8 cellular contexts compared by ENCODE assay signal in genomic region chr2:96531872-96532505, GRCh38.
DNase-seq lines count a peak whose midpoint lies in the region; ATAC-seq and TF ChIP-seq lines count a peak whose summit lies in the region.

No MANE protein-coding gene starts in this region.

- TF ChIP-seq CTCF in DND-41 (IDR thresholded peaks at IDR 0.05; ENCODE audit: borderline replicate concordance, extremely low read depth, low read length, poor library complexity, severe bottlenecking) (peak; percentile 7), choroid plexus epithelial cell (conservative IDR thresholded peaks at IDR 0.05; ENCODE audit: low read depth, low read length) (no peak)

- H3K9ac ChIP-seq in DND-41 (ENCODE audit: low read depth, low read length) = peak overlapping the region; percentile 45

- peak overlapping the region; percentile 23 for H2AFZ ChIP-seq in DND-41 (ENCODE audit: low read depth, low read length)

- peak overlapping the region; percentile 78 for H3K4me2 ChIP-seq in DND-41 (ENCODE audit: insufficient read depth, low read length)

- ATAC-seq in DND-41 (ENCODE audit: insufficient read depth, low read depth) = peak; percentile 62
- ATAC-seq in HG03045 (IDR thresholded peaks at IDR 0.05; ENCODE audit: unreplicated experiment) = peak; percentile 20
- ATAC-seq in GM19463 (IDR thresholded peaks at IDR 0.05; ENCODE audit: unreplicated experiment) = no peak

- H3K9me3 ChIP-seq in DND-41 (ENCODE audit: insufficient read depth, low read length, severe bottlenecking) = no peaks in the 10 kb centered on the region

- H3K4me3 ChIP-seq in DND-41 (ENCODE audit: low read depth in 1 of 2, low read length in 2 of 2) = peak overlapping the region in 1 of 2 experiments; percentile 52; a peak in 3 of 4 replicates
- peak overlapping the region; percentile 50 for H3K4me3 ChIP-seq in choroid plexus epithelial cell (ENCODE audit: low read depth, low read length)

- no peaks in the 10 kb centered on the region for H3K36me3 ChIP-seq in DND-41 (ENCODE audit: insufficient read depth, low read length)

- peaks cover 9% of the 10 kb centered on the region for H3K27me3 ChIP-seq in DND-41 (ENCODE audit: insufficient read depth, low read length, poor library complexity)

- no peaks in the 10 kb centered on the region for H3K79me2 ChIP-seq in DND-41 (ENCODE audit: insufficient read depth, low read length)

- H4K20me1 ChIP-seq in DND-41 (ENCODE audit: insufficient read depth, low read length) = peaks cover 8% of the 10 kb centered on the region; the same call in 1 of the 2 replicates

- peaks cover 46% of the 10 kb centered on the region for H3K4me1 ChIP-seq in DND-41 (ENCODE audit: insufficient read depth, low read length)

- peak overlapping the region; percentile 55 for H3K27ac ChIP-seq in DND-41 (ENCODE audit: low read length)

- DNase-seq in DND-41 = peak; percentile 87
- DNase-seq in NCI-H446 (lab: John Stamatoyannopoulos, UW) = peak; percentile 87 to 95
- DNase-seq in activated CD4-positive, alpha-beta T cell treated with anti-CD3 and anti-CD28 coated beads for 48 hours = peak; percentile 93
- DNase-seq in choroid plexus epithelial cell (ENCODE audit: low read depth) = peak; percentile 99
- DNase-seq in kidney glomerular epithelial cell (lab: John Stamatoyannopoulos, UW) = peak; percentile 100
- peak; percentile 93 for DNase-seq in stimulated activated CD4-positive, alpha-beta T cell treated with anti-CD3 and anti-CD28 coated beads, Interleukin-15, amount 100 ng/mL, for 24 hours
